In the genomic region with DNA sequence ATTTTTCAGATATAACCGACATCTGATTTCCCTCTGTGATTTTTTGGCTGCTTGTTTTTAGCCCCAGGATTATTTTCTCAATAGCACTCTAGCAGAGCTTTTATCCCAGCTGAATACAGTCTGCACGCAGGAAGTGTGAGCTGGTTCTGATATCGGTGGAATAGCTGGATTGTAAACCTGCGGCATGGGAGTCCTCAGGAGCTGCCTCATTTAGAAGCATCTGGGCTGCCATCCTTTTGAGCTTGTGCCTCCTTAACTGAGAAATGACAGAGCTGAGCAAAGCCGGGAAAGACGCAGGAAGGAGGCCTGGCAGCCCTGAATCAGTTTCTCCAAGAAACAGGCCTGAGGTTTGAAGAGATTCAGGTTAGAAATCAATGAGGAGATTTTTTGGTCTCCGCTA, we compare ENCODE assay signal across 32 cellular contexts.
"Had no signal": no experiment of that assay in that cellular context is flagged by ENCODE, and none has a peak within 500 bp of the region (broad histone marks: within the 10 kb centered on the region; RNA-seq: fewer than 3 reads in every experiment).

No MANE protein-coding gene starts in this region.

- H3K27ac Mint-ChIP-seq: activated B cell treated with CpG ODN at 0.5 μM for 24 hours; activated CD4-positive, alpha-beta memory T cell treated with anti-CD3 and anti-CD28 coated beads for 36 hours; activated CD4-positive, alpha-beta T cell treated with anti-CD3 and anti-CD28 coated beads, Interleukin-2, amount 10 ng/mL, durations not matched to agents 24 days and 14 days; activated CD8-positive, alpha-beta T cell treated with anti-CD3 and anti-CD28 coated beads for 36 hours; activated naive CD4-positive, alpha-beta T cell treated with anti-CD3 and anti-CD28 coated beads for 36 hours; activated naive CD4-positive, alpha-beta T cell treated with anti-CD3 and anti-CD28 coated beads, Interleukin-2, amount 50 U/mL, for 72 hours; activated naive CD8-positive, alpha-beta T cell treated with anti-CD3 and anti-CD28 coated beads for 36 hours; activated T-cell treated with anti-CD3 and anti-CD28 coated beads, Interleukin-2, amount 50 U/mL, for 72 hours; activated T-helper 1 cell treated with anti-CD3 and anti-CD28 coated beads, Interleukin-12 subunit alpha, Interleukin-12 subunit beta, Interleukin-2, Interleukin-4 antibody, amounts not matched to agents 30 ng/mL and 10 ng/mL and 1 ng/mL, durations not matched to agents 14 hours and 24 hours and 36 hours; activated T-helper 17 cell treated with anti-CD3 and anti-CD28 coated beads, Interleukin-2, amount 50 U/mL, for 72 hours; T-helper 1 cell treated with Interleukin-12 subunit alpha and Interleukin-12 subunit beta and Interleukin-4 antibody, amounts not matched to agents 30 μg/mL and 1 μg/mL, for 36 hours; T-helper 2 cell treated with Interferon-gamma antibody and Interleukin-4, amounts not matched to agents 5 μg/mL and 100 μg/mL, for 36 hours had no signal

- H3K4me1 Mint-ChIP-seq: activated CD4-positive, alpha-beta T cell treated with anti-CD3 and anti-CD28 coated beads, Interleukin-2, amount 10 ng/mL, durations not matched to agents 24 days and 14 days; activated naive CD8-positive, alpha-beta T cell treated with anti-CD3 and anti-CD28 coated beads for 36 hours; activated T-helper 17 cell treated with anti-CD3 and anti-CD28 coated beads, Interleukin-2, amount 50 U/mL, for 72 hours; central memory CD8-positive, alpha-beta T cell had no signal

- H3K27me3 Mint-ChIP-seq: activated naive CD8-positive, alpha-beta T cell treated with anti-CD3 and anti-CD28 coated beads for 36 hours had no signal

- ATAC-seq: activated CD8-positive, alpha-beta T cell treated with anti-CD3 and anti-CD28 coated beads for 36 hours; activated naive CD4-positive, alpha-beta T cell treated with anti-CD3 and anti-CD28 coated beads, Interleukin-2, amount 50 U/mL, for 72 hours; activated T-cell treated with anti-CD3 and anti-CD28 coated beads, Interleukin-2, amount 50 U/mL, for 4 hours; activated T-cell treated with anti-CD3 and anti-CD28 coated beads, Interleukin-2, amount 50 U/mL, for 72 hours; activated T-helper 17 cell treated with anti-CD3 and anti-CD28 coated beads, Interleukin-2, amount 50 U/mL, for 72 hours; body of pancreas had no signal

- H3K36me3 Mint-ChIP-seq: activated CD4-positive, alpha-beta memory T cell treated with anti-CD3 and anti-CD28 coated beads for 36 hours; activated naive CD4-positive, alpha-beta T cell treated with anti-CD3 and anti-CD28 coated beads, Interleukin-2, amount 50 U/mL, for 72 hours; activated naive CD8-positive, alpha-beta T cell treated with anti-CD3 and anti-CD28 coated beads for 36 hours had no signal

- H3K9me3 Mint-ChIP-seq: activated B cell treated with CpG ODN at 0.5 μM for 24 hours; activated CD4-positive, alpha-beta memory T cell treated with anti-CD3 and anti-CD28 coated beads for 36 hours; activated CD4-positive, alpha-beta T cell treated with anti-CD3 and anti-CD28 coated beads, Interleukin-2, amount 10 ng/mL, durations not matched to agents 24 days and 14 days; activated CD8-positive, alpha-beta T cell treated with anti-CD3 and anti-CD28 coated beads for 36 hours; activated naive CD4-positive, alpha-beta T cell treated with anti-CD3 and anti-CD28 coated beads for 36 hours; activated naive CD4-positive, alpha-beta T cell treated with anti-CD3 and anti-CD28 coated beads, Interleukin-2, amount 50 U/mL, for 72 hours; activated naive CD8-positive, alpha-beta T cell treated with anti-CD3 and anti-CD28 coated beads for 36 hours; activated T-cell treated with anti-CD3 and anti-CD28 coated beads, Interleukin-2, amount 50 U/mL, for 4 hours; activated T-cell treated with anti-CD3 and anti-CD28 coated beads, Interleukin-2, amount 50 U/mL, for 72 hours; activated T-helper 1 cell treated with anti-CD3 and anti-CD28 coated beads, Interleukin-12 subunit alpha, Interleukin-12 subunit beta, Interleukin-2, Interleukin-4 antibody, amounts not matched to agents 30 ng/mL and 10 ng/mL and 1 ng/mL, durations not matched to agents 14 hours and 24 hours and 36 hours; activated T-helper 17 cell treated with anti-CD3 and anti-CD28 coated beads, Interleukin-2, amount 50 U/mL, for 72 hours; central memory CD8-positive, alpha-beta T cell; T-helper 1 cell treated with Interleukin-12 subunit alpha and Interleukin-12 subunit beta and Interleukin-4 antibody, amounts not matched to agents 30 μg/mL and 1 μg/mL, for 36 hours; T-helper 2 cell treated with Interferon-gamma antibody and Interleukin-4, amounts not matched to agents 5 μg/mL and 100 μg/mL, for 36 hours had no signal

- DNase-seq: activated B cell treated with CpG ODN at 0.5 μM for 24 hours; activated CD4-positive, alpha-beta memory T cell treated with anti-CD3 and anti-CD28 coated beads for 36 hours; activated CD4-positive, alpha-beta T cell treated with anti-CD3 and anti-CD28 coated beads for 4 hours; activated CD4-positive, alpha-beta T cell treated with anti-CD3 and anti-CD28 coated beads, Interleukin-2, amount 10 ng/mL, durations not matched to agents 24 days and 14 days; activated CD4-positive, alpha-beta T cell treated with anti-CD3 and anti-CD28 coated beads, Interleukin-2, amount 50 U/mL, for 1 hour; activated CD4-positive, alpha-beta T cell treated with anti-CD3 and anti-CD28 coated beads, Interleukin-2, amount 50 U/mL, for 4 hours; activated CD4-positive, CD25-positive, alpha-beta regulatory T cell treated with anti-CD3 and anti-CD28 coated beads, Interleukin-2, amount 50 U/mL, for 72 hours; activated CD8-positive, alpha-beta memory T cell treated with anti-CD3 and anti-CD28 coated beads, Interleukin-2, amount 50 U/mL, for 4 hours; activated CD8-positive, alpha-beta T cell treated with anti-CD3 and anti-CD28 coated beads for 36 hours; activated effector memory CD4-positive, alpha-beta T cell treated with anti-CD3 and anti-CD28 coated beads, Interleukin-2, amount 50 U/mL, for 16 hours; activated gamma-delta T cell treated with Interleukin-2 at 50 U/mL for 16 hours; activated naive CD4-positive, alpha-beta T cell; activated naive CD4-positive, alpha-beta T cell treated with anti-CD3 and anti-CD28 coated beads for 36 hours; activated naive CD4-positive, alpha-beta T cell treated with anti-CD3 and anti-CD28 coated beads, Interleukin-2, amount 50 U/mL, for 16 hours; activated naive CD8-positive, alpha-beta T cell treated with anti-CD3 and anti-CD28 coated beads for 36 hours; activated T-cell treated with anti-CD3 and anti-CD28 coated beads for 4 hours; activated T-cell treated with anti-CD3 and anti-CD28 coated beads, Interleukin-2, amount 50 U/mL, for 1 hour; activated T-cell treated with anti-CD3 and anti-CD28 coated beads, Interleukin-2, amount 50 U/mL, for 4 hours; activated T-cell treated with anti-CD3 and anti-CD28 coated beads, Interleukin-2, amount 50 U/mL, for 72 hours; adrenal gland; amniotic stem cell; body of pancreas; cerebellar nuclear complex; T-helper 1 cell; T-helper 2 cell; T-helper 9 cell had no signal

- H3K4me3 Mint-ChIP-seq: activated B cell treated with CpG ODN at 0.5 μM for 24 hours; activated CD4-positive, alpha-beta memory T cell treated with anti-CD3 and anti-CD28 coated beads for 36 hours; activated CD4-positive, alpha-beta T cell treated with anti-CD3 and anti-CD28 coated beads, Interleukin-2, amount 10 ng/mL, durations not matched to agents 24 days and 14 days; activated CD8-positive, alpha-beta T cell treated with anti-CD3 and anti-CD28 coated beads for 36 hours; activated naive CD4-positive, alpha-beta T cell treated with anti-CD3 and anti-CD28 coated beads for 36 hours; activated naive CD8-positive, alpha-beta T cell treated with anti-CD3 and anti-CD28 coated beads for 36 hours; activated T-cell treated with anti-CD3 and anti-CD28 coated beads, Interleukin-2, amount 50 U/mL, for 4 hours; activated T-cell treated with anti-CD3 and anti-CD28 coated beads, Interleukin-2, amount 50 U/mL, for 72 hours; activated T-helper 1 cell treated with anti-CD3 and anti-CD28 coated beads, Interleukin-12 subunit alpha, Interleukin-12 subunit beta, Interleukin-2, Interleukin-4 antibody, amounts not matched to agents 30 ng/mL and 10 ng/mL and 1 ng/mL, durations not matched to agents 14 hours and 24 hours and 36 hours; activated T-helper 17 cell treated with anti-CD3 and anti-CD28 coated beads, Interleukin-2, amount 50 U/mL, for 72 hours; central memory CD8-positive, alpha-beta T cell; T-helper 1 cell treated with Interleukin-12 subunit alpha and Interleukin-12 subunit beta and Interleukin-4 antibody, amounts not matched to agents 30 μg/mL and 1 μg/mL, for 36 hours; T-helper 2 cell treated with Interferon-gamma antibody and Interleukin-4, amounts not matched to agents 5 μg/mL and 100 μg/mL, for 36 hours had no signal
